18 cellular contexts compared by ENCODE assay signal in the genomic region with DNA sequence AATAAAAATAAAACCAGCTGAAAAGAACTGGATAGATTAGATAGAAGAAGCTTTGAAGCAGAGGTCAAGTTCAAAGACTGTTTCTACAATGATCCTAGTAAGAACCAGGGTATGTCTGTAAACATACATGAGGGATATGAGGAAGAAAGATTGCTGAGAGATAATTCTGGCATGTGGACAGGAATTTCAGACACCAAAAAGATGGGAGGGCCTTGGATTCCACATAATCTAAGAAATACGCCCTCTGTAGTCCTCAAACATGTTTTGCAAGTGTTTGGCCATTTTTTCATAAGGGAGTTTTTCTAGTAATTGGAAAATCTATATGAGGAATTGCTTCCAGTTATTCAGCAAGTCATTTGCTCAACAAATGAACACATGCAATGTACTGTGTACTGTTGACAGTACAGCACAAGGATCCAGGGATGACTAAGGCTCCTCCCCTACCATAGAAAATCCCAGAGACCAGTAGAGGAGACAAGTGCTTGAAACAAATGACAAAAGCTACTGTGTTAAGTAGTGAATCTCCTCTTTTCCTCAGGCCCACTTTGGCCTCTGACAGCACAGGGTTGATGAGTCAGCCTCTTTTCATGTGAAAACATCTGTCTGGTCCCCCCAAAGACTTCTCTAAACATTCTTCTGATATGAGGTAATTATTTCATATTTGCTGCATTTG.
DNase-seq lines count a peak whose midpoint lies in the region; ATAC-seq and TF ChIP-seq lines count a peak whose summit lies in the region.
"Had no signal": no experiment of that assay in that cellular context is flagged by ENCODE, and none has a peak within 500 bp of the region (broad histone marks: within the 10 kb centered on the region; RNA-seq: fewer than 3 reads in every experiment).

No MANE protein-coding gene starts in this region.

- ATAC-seq in naive thymus-derived CD4-positive, alpha-beta T cell = no peak
- ATAC-seq: activated CD4-positive, alpha-beta T cell treated with anti-CD3 and anti-CD28 coated beads for 36 hours; left lobe of liver had no signal

- DNase-seq in AG10803 (ENCODE audit: low read depth) (peak; percentile 82), LHCN-M2 (ENCODE audit: low read depth) (peak; percentile 87), endodermal cell (no peak), RKO (ENCODE audit: low spot score) (no peak), UCSD-AML1 (lab: John Stamatoyannopoulos, UW; ENCODE audit: unreplicated experiment) (no peak), DMS114 treated with DMSO at 0.1 percent for 48 hours (lab: John Stamatoyannopoulos, UW; ENCODE audit: unreplicated experiment) (no peak)
- DNase-seq in naive thymus-derived CD4-positive, alpha-beta T cell = no peak
- DNase-seq: activated CD4-positive, alpha-beta T cell treated with anti-CD3 and anti-CD28 coated beads for 36 hours; CD4-positive, CD25-positive, alpha-beta regulatory T cell; NCI-H1105; NCI-H524 treated with DMSO at 0.1 percent for 48 hours; occipital lobe; stimulated activated CD4-positive, alpha-beta T cell treated with anti-CD3 and anti-CD28 coated beads, Interleukin-4, amount 100 ng/mL, for 24 hours; stomach had no signal

- H3K9me3 Mint-ChIP-seq in endodermal cell = no peaks in the 10 kb centered on the region
- peaks cover 0 to 6% (median 3%) of the 10 kb centered on the region in 11 donors for H3K9me3 Mint-ChIP-seq in naive thymus-derived CD4-positive, alpha-beta T cell
- H3K9me3 Mint-ChIP-seq: activated T-helper 1 cell treated with anti-CD3 and anti-CD28 coated beads, Interleukin-12 subunit alpha, Interleukin-12 subunit beta, Interleukin-2, Interleukin-4 antibody, amounts not matched to agents 30 ng/mL and 10 ng/mL and 1 ng/mL, durations not matched to agents 14 hours and 24 hours and 36 hours; central memory CD8-positive, alpha-beta T cell had no signal

- no peaks in the 10 kb centered on the region for H3K4me1 ChIP-seq in endodermal cell (ENCODE audit: control insufficient read depth, insufficient read depth, low read length)
- H3K4me1 ChIP-seq in mesodermal cell (ENCODE audit: control insufficient read depth, insufficient read depth, low read length, poor library complexity, severe bottlenecking) = peaks cover 5% of the 10 kb centered on the region
- no peaks in the 10 kb centered on the region for H3K4me1 ChIP-seq in naive thymus-derived CD4-positive, alpha-beta T cell (ENCODE audit: control insufficient read depth in 2 of 2, insufficient read depth in 2 of 2, low read length in 2 of 2)
- H3K4me1 ChIP-seq: stomach had no signal

- no peaks in the 10 kb centered on the region for H3K27me3 ChIP-seq in endodermal cell (ENCODE audit: control insufficient read depth, insufficient read depth, low read length, poor library complexity, severe bottlenecking)
- H3K27me3 ChIP-seq in naive thymus-derived CD4-positive, alpha-beta T cell (ENCODE audit: control insufficient read depth in 2 of 2, insufficient read depth in 2 of 2, low read length in 2 of 2) = no peaks in the 10 kb centered on the region
- H3K27me3 ChIP-seq: stomach had no signal

- WGBS in endodermal cell (ENCODE audit: insufficient coverage in 1 of 2, insufficient read length in 1 of 2), 2 experiments = 80 to 100% methylated on average over 1 of the region's 1 CpG
- WGBS in mesodermal cell (ENCODE audit: insufficient coverage in 2 of 2), 2 experiments = no CpG with 5 or more reads among the region's 1 CpG

- H3K27ac ChIP-seq in endodermal cell (ENCODE audit: low read depth, low read length) (no peak overlapping the region), mesodermal cell (ENCODE audit: low read depth, low read length, severe bottlenecking) (peak overlapping the region; percentile 81)
- no peak overlapping the region for H3K27ac ChIP-seq in naive thymus-derived CD4-positive, alpha-beta T cell (ENCODE audit: low read depth, low read length)
- H3K27ac ChIP-seq: stomach had no signal

- no peaks in the 10 kb centered on the region for H3K4me1 Mint-ChIP-seq in endodermal cell
- H3K4me1 Mint-ChIP-seq in naive thymus-derived CD4-positive, alpha-beta T cell = no peaks in the 10 kb centered on the region
- H3K4me1 Mint-ChIP-seq: activated CD4-positive, alpha-beta T cell treated with anti-CD3 and anti-CD28 coated beads for 36 hours; CD4-positive, CD25-positive, alpha-beta regulatory T cell; central memory CD8-positive, alpha-beta T cell had no signal

- intact Hi-C loops in naive thymus-derived CD4-positive, alpha-beta T cell (cut with micrococcal nuclease) = no loop called here

- H3K9me3 ChIP-seq in endodermal cell (ENCODE audit: control insufficient read depth, low read length) = no peaks in the 10 kb centered on the region
- no peaks in the 10 kb centered on the region for H3K9me3 ChIP-seq in mesodermal cell (ENCODE audit: control insufficient read depth, low read length)
- H3K9me3 ChIP-seq in naive thymus-derived CD4-positive, alpha-beta T cell (ENCODE audit: control insufficient read depth in 2 of 3, low read length in 3 of 3) = no peaks in the 10 kb centered on the region
- H3K9me3 ChIP-seq: stomach had no signal

- POLR2A ChIA-PET in naive thymus-derived CD4-positive, alpha-beta T cell (lab: Charles Lee) = no interaction called here

- TF ChIP-seq CTCF in AG10803 (conservative IDR thresholded peaks at IDR 0.05; ENCODE audit: low read length) (peak; percentile 39), endodermal cell (conservative IDR thresholded peaks at IDR 0.05) (peak; percentile 40)

- H3K36me3 ChIP-seq in endodermal cell (ENCODE audit: control insufficient read depth, insufficient read depth, low read length) = no peaks in the 10 kb centered on the region
- no peaks in the 10 kb centered on the region for H3K36me3 ChIP-seq in mesodermal cell (ENCODE audit: control insufficient read depth, insufficient read depth, low read length)
- H3K36me3 ChIP-seq in naive thymus-derived CD4-positive, alpha-beta T cell (ENCODE audit: control insufficient read depth in 2 of 3, insufficient read depth in 3 of 3, low read length in 3 of 3) = no peaks in the 10 kb centered on the region
- H3K36me3 ChIP-seq: stomach had no signal

- no peak overlapping the region for H3K27ac Mint-ChIP-seq in endodermal cell
- H3K27ac Mint-ChIP-seq in naive thymus-derived CD4-positive, alpha-beta T cell = no peak overlapping the region
- H3K27ac Mint-ChIP-seq: activated CD4-positive, alpha-beta T cell treated with anti-CD3 and anti-CD28 coated beads for 36 hours; activated T-helper 1 cell treated with anti-CD3 and anti-CD28 coated beads, Interleukin-12 subunit alpha, Interleukin-12 subunit beta, Interleukin-2, Interleukin-4 antibody, amounts not matched to agents 30 ng/mL and 10 ng/mL and 1 ng/mL, durations not matched to agents 14 hours and 24 hours and 36 hours; CD4-positive, CD25-positive, alpha-beta regulatory T cell had no signal

- CTCF ChIA-PET in naive thymus-derived CD4-positive, alpha-beta T cell (lab: Charles Lee) = no interaction called here

- H3K36me3 Mint-ChIP-seq in endodermal cell (ENCODE audit: low read depth) = no peaks in the 10 kb centered on the region
- no peaks in the 10 kb centered on the region for H3K36me3 Mint-ChIP-seq in naive thymus-derived CD4-positive, alpha-beta T cell
- H3K36me3 Mint-ChIP-seq: CD4-positive, CD25-positive, alpha-beta regulatory T cell had no signal

- H3K4me3 ChIP-seq in AG10803 (ENCODE audit: low read length) (no peak overlapping the region), endodermal cell (ENCODE audit: low read length) (no peak overlapping the region), mesodermal cell (ENCODE audit: extremely low read depth, insufficient read depth, low read length, poor library complexity, severe bottlenecking) (no peak overlapping the region)
- H3K4me3 ChIP-seq in naive thymus-derived CD4-positive, alpha-beta T cell (ENCODE audit: low read length) = no peak overlapping the region
- H3K4me3 ChIP-seq: stomach had no signal

- H3K27me3 Mint-ChIP-seq in endodermal cell (ENCODE audit: insufficient read depth) = no peaks in the 10 kb centered on the region
- peaks cover 0 to 12% (median 0%) of the 10 kb centered on the region in 5 donors for H3K27me3 Mint-ChIP-seq in naive thymus-derived CD4-positive, alpha-beta T cell
- H3K27me3 Mint-ChIP-seq: central memory CD8-positive, alpha-beta T cell had no signal

- no peak overlapping the region for H3K9ac ChIP-seq in endodermal cell (ENCODE audit: extremely low read depth, low read length, poor library complexity, severe bottlenecking)

- H3K4me3 Mint-ChIP-seq in endodermal cell = no peak overlapping the region
- no peak overlapping the region for H3K4me3 Mint-ChIP-seq in naive thymus-derived CD4-positive, alpha-beta T cell
- H3K4me3 Mint-ChIP-seq: activated CD4-positive, alpha-beta T cell treated with anti-CD3 and anti-CD28 coated beads for 36 hours; activated T-helper 1 cell treated with anti-CD3 and anti-CD28 coated beads, Interleukin-12 subunit alpha, Interleukin-12 subunit beta, Interleukin-2, Interleukin-4 antibody, amounts not matched to agents 30 ng/mL and 10 ng/mL and 1 ng/mL, durations not matched to agents 14 hours and 24 hours and 36 hours; CD4-positive, CD25-positive, alpha-beta regulatory T cell; central memory CD8-positive, alpha-beta T cell had no signal

Comparison
In these comparisons a context has a peak if more than half of its experiments do, and no peak if none do; other contexts are left out.
1. DNase-seq: peak in AG10803 (single experiment) and LHCN-M2 (single experiment); none in endodermal cell (single experiment), naive thymus-derived CD4-positive, alpha-beta T cell (0 of 9), RKO (single experiment), UCSD-AML1 (single experiment) and DMS114 treated with DMSO at 0.1 percent for 48 hours (single experiment).